In genomic region chr6:70706491-70707123, GRCh38 we compare ENCODE assay signal across 8 cellular contexts. TPM values are rescaled to one million over a fixed set of nuclear protein-coding genes. Genes with fewer than 3 reads are reported as not detected.
A peak's percentile ranks its signal among the peaks of the same experiment; 100 is the strongest.
DNase-seq lines count a peak whose midpoint lies in the region; ATAC-seq and TF ChIP-seq lines count a peak whose summit lies in the region.

No MANE protein-coding gene starts in this region.

- H3K27ac Mint-ChIP-seq in HFFc6 = no peak overlapping the region
- H3K27ac Mint-ChIP-seq in endothelial cell (ENCODE audit: unreplicated experiment) = no peak overlapping the region

- H3K36me3 Mint-ChIP-seq in HFFc6 (ENCODE audit: low read depth) (no peaks in the 10 kb centered on the region), endothelial cell (ENCODE audit: low read depth, unreplicated experiment) (peaks cover 1% of the 10 kb centered on the region)

- TF ChIP-seq CTCF in C4-2B (conservative IDR thresholded peaks at IDR 0.05) = peak; percentile 77
- TF ChIP-seq CTCF in HFFc6 (IDR thresholded peaks at IDR 0.05) = peak; percentile 94
- TF ChIP-seq CTCF in PC-3 (conservative IDR thresholded peaks at IDR 0.05; ENCODE audit: low read depth, low read length) = peak; percentile 73
- TF ChIP-seq CTCF in endothelial cell (IDR thresholded peaks at IDR 0.05; ENCODE audit: unreplicated experiment) = peak; percentile 82
- peak in 2 of 3 donors; percentile 29 to 42 for TF ChIP-seq CTCF in ovary (IDR thresholded peaks at IDR 0.05)

- no peaks in the 10 kb centered on the region; the same call in 1 of the 2 replicates for H3K79me2 ChIP-seq in PC-3 (ENCODE audit: low read length)

- H3K27me3 ChIP-seq in PC-3 (ENCODE audit: low read length) = no peaks in the 10 kb centered on the region
- H3K27me3 ChIP-seq in ovary = no peaks in the 10 kb centered on the region

- no peak overlapping the region for H3K27ac ChIP-seq in C4-2B
- H3K27ac ChIP-seq in PC-3 (ENCODE audit: low read length) = no peak overlapping the region
- no peak overlapping the region for H3K27ac ChIP-seq in ovary

- H3K9ac ChIP-seq in PC-3 (ENCODE audit: low read length) = no peak overlapping the region

- no peak overlapping the region for H3K4me2 ChIP-seq in PC-3 (ENCODE audit: low read length)

- WGBS in ovary, 3 donors = 0 to 2% (median 0%) methylated on average over 3 of the region's 3 CpGs

- no peaks in the 10 kb centered on the region for H4K20me1 ChIP-seq in PC-3 (ENCODE audit: low read length)

- POLR2A ChIA-PET in PC-3 (lab: Charles Lee; ENCODE audit: unreplicated experiment) = no interaction called here

- TF ChIP-seq EP300 in ovary (IDR thresholded peaks at IDR 0.05) = no peak

- CTCF ChIA-PET in PC-3 (lab: Charles Lee) = no interaction called here

- H3K9me3 Mint-ChIP-seq in HFFc6 (no peaks in the 10 kb centered on the region), endothelial cell (ENCODE audit: unreplicated experiment) (no peaks in the 10 kb centered on the region)

- BruUV-seq in PC-3 (replicated peaks; lab: Mats Ljungman, UMichigan) = no TSS peak

- no peak overlapping the region for H2AFZ ChIP-seq in PC-3 (ENCODE audit: low read length)

- H3F3A ChIP-seq in PC-3 (ENCODE audit: low read length, unreplicated experiment) = no peaks in the 10 kb centered on the region

- no peaks in the 10 kb centered on the region for H3K9me3 ChIP-seq in PC-3 (ENCODE audit: low read length)
- no peaks in the 10 kb centered on the region for H3K9me3 ChIP-seq in ovary

- no peak for TF ChIP-seq POLR2A in ovary (IDR thresholded peaks at IDR 0.05)

- no peak overlapping the region for H3K4me3 Mint-ChIP-seq in HFFc6
- no peak overlapping the region for H3K4me3 Mint-ChIP-seq in endothelial cell (ENCODE audit: unreplicated experiment)

- peaks cover 2% of the 10 kb centered on the region; the same call in 1 of the 2 replicates for H3K27me3 Mint-ChIP-seq in HFFc6 (ENCODE audit: insufficient read depth)
- H3K27me3 Mint-ChIP-seq in endothelial cell (ENCODE audit: unreplicated experiment) = no peaks in the 10 kb centered on the region

- peaks cover 14% of the 10 kb centered on the region for H3K4me1 Mint-ChIP-seq in HFFc6 (ENCODE audit: low read depth)
- peaks cover 11% of the 10 kb centered on the region for H3K4me1 Mint-ChIP-seq in endothelial cell (ENCODE audit: unreplicated experiment)

- H3K36me3 ChIP-seq in PC-3 (ENCODE audit: low read depth, low read length) (no peaks in the 10 kb centered on the region), ovary (no peaks in the 10 kb centered on the region)

- H3K9me2 ChIP-seq in PC-3 (replicated peaks; ENCODE audit: low read length) = no peaks in the 10 kb centered on the region

- H3K4me1 ChIP-seq in PC-3 (ENCODE audit: insufficient read depth, low read length) = no peaks in the 10 kb centered on the region; the same call in 1 of the 2 replicates
- no peaks in the 10 kb centered on the region for H3K4me1 ChIP-seq in ovary (ENCODE audit: insufficient read depth)

- ATAC-seq in PC-3 (no peak; the same call in 1 of the 2 replicates), GM18520 (IDR thresholded peaks at IDR 0.05; ENCODE audit: unreplicated experiment) (no peak), GM18867 (IDR thresholded peaks at IDR 0.05; ENCODE audit: unreplicated experiment) (no peak)

- DNase-seq in HFFc6 (peak; percentile 35), PC-3 (peak; percentile 71), endothelial cell (ENCODE audit: low spot score) (peak; percentile 17), ovary (no peak)
- DNase-seq in activated CD4-positive, CD25-positive, alpha-beta regulatory T cell treated with anti-CD3 and anti-CD28 coated beads, Interleukin-2, amount 50 U/mL, for 72 hours = no peak

- H3K4me3 ChIP-seq in PC-3 (ENCODE audit: low read length) (no peak overlapping the region), ovary (no peak overlapping the region)

- intact Hi-C loops in PC-3 (cut with micrococcal nuclease) = loop anchor here (1.0 to 2.0 kb wide), 3 partner anchors 178 to 307 kb away; partner anchors contain the start of gene B3GAT2
- intact Hi-C loops in ovary (cut with DNase I) = loop anchor here in 3 of 4 donors (5.0 to 10.0 kb wide), 4 partner anchors 176 to 251 kb away; partner anchors contain the start of gene B3GAT2 (in 1 of the 3)

RNA-seq across cellular contexts. Expression of gene SMAP1, which starts 38.9 kb away (rescaled TPM):
- 10 to 100 TPM; 11.4 to 24.4 (median 21.5) TPM for total RNA-seq in HFFc6 (2021; fragmentation: NEBNext Ultra II Directional; extraction: Animal tissue kit (Norgen Biotek cat#: 25700))
- 14.9 and 15.7 TPM in 2 replicates for total RNA-seq in PC-3 (2014; rRNA removed)
- 40.4 TPM for total RNA-seq in endothelial cell (ENCODE audit: unreplicated experiment)
- 10 to 100 TPM; 10.8 to 22.3 (median 18.6) TPM for total RNA-seq in ovary
- 10 to 100 TPM; 13.7 to 34.1 TPM for polyA plus RNA-seq in ovary

Comparison
In these comparisons a context has a peak if more than half of its experiments do, and no peak if none do; other contexts are left out.
1. CTCF ChIP-seq: peak in every context shown above with its lines; median percentile 94 in HFFc6; 82 in endothelial cell; 77 in C4-2B; 73 in PC-3; 36 in ovary.
2. DNase-seq: peak in HFFc6 (single experiment), PC-3 (single experiment) and endothelial cell (single experiment); none in ovary (0 of 5) and activated CD4-positive, CD25-positive, alpha-beta regulatory T cell treated with anti-CD3 and anti-CD28 coated beads, Interleukin-2, amount 50 U/mL, for 72 hours (single experiment).